In genomic region chr12:106455100-106455499, GRCh38 we compare ENCODE assay signal across 1 cellular context.
TF ChIP-seq lines count a peak whose summit lies in the region.

No MANE protein-coding gene starts in this region.

TF ChIP-seq in GM23338, 12 proteins besides CTCF, POLR2A, EP300 and RAD21 (continued from another document):
- TF ChIP-seq ZNF462 (CRISPR knock-in tag; IDR thresholded peaks at IDR 0.05) (no peak), STAT1 (IDR thresholded peaks at IDR 0.05; ENCODE audit: unreplicated experiment) (no peak), JUNB (IDR thresholded peaks at IDR 0.05; ENCODE audit: unreplicated experiment) (no peak), ZNF331 (CRISPR knock-in tag; IDR thresholded peaks at IDR 0.05; ENCODE audit: low read depth) (no peak), CREB1 (CRISPR knock-in tag; IDR thresholded peaks at IDR 0.05; ENCODE audit: low read depth) (no peak)
